In genomic region chr20:31570735-31571617, GRCh38 we compare ENCODE assay signal across 8 cellular contexts. TPM values are rescaled to one million over a fixed set of nuclear protein-coding genes. Genes with fewer than 3 reads are reported as not detected.
DNase-seq lines count a peak whose midpoint lies in the region; TF ChIP-seq lines count a peak whose summit lies in the region.

No MANE protein-coding gene starts in this region.

- no peak for TF ChIP-seq EP300 in Ishikawa (IDR thresholded peaks at IDR 0.05; ENCODE audit: borderline replicate concordance)

- H3K27me3 Mint-ChIP-seq in neural progenitor cell (ENCODE audit: insufficient read depth, low read depth), result peaks cover 3% of the 10 kb centered on the region

- no peaks in the 10 kb centered on the region for H4K20me1 ChIP-seq in neural progenitor cell (ENCODE audit: low read depth)

- H3K79me2 ChIP-seq in neural progenitor cell (ENCODE audit: low read depth), result no peaks in the 10 kb centered on the region

- no peak overlapping the region for H2AFZ ChIP-seq in neural progenitor cell (replicated peaks)

- peaks cover 2% of the 10 kb centered on the region for H3K36me3 Mint-ChIP-seq in neural progenitor cell

- H3K4me3 Mint-ChIP-seq in neural progenitor cell, result peak overlapping the region; percentile 85

- H3K9me3 ChIP-seq in neural progenitor cell (ENCODE audit: low read depth), result no peaks in the 10 kb centered on the region

- no peaks in the 10 kb centered on the region for H3K27me3 ChIP-seq in neural progenitor cell

- TF ChIP-seq RAD21 in Ishikawa (IDR thresholded peaks at IDR 0.05; ENCODE audit: low read depth), result no peak

- H3K4me1 ChIP-seq in neural progenitor cell, result peaks cover 6% of the 10 kb centered on the region

- DNase-seq in C1 segment of cervical spinal cord (lab: John Stamatoyannopoulos, UW) (peak in 12 of 14 donors; percentile 18 to 92 (median 78)), dedifferentiated amniotic fluid mesenchymal stem cell (ENCODE audit: extremely low spot score) (peak; percentile 33), neural progenitor cell (ENCODE audit: low spot score) (no peak), iPS-NIHi7 (ENCODE audit: extremely low spot score) (no peak), mucosa of gallbladder (ENCODE audit: low spot score) (no peak), NOMO-1 treated with DMSO at 0.1 percent for 48 hours (lab: John Stamatoyannopoulos, UW; ENCODE audit: unreplicated experiment) (no peak)
- no peak for DNase-seq in stimulated activated CD4-positive, alpha-beta T cell treated with anti-CD3 and anti-CD28 coated beads, Interleukin-4, amount 100 ng/mL, for 24 hours

- H3F3A ChIP-seq in neural progenitor cell (ENCODE audit: low read depth), result peaks cover 29% of the 10 kb centered on the region

- H3K27ac Mint-ChIP-seq in neural progenitor cell, result peak overlapping the region; percentile 54

- H3K36me3 ChIP-seq in neural progenitor cell, result no peaks in the 10 kb centered on the region

- H3K9me3 Mint-ChIP-seq in neural progenitor cell, result no peaks in the 10 kb centered on the region

- H3K4me3 ChIP-seq in neural progenitor cell, result no peak overlapping the region

- no peak overlapping the region for H3K9ac ChIP-seq in neural progenitor cell

- H3K4me2 ChIP-seq in neural progenitor cell, result no peak overlapping the region

- TF ChIP-seq CTCF in neural progenitor cell (IDR thresholded peaks at IDR 0.05), result no peak

- no peak overlapping the region for H3K27ac ChIP-seq in neural progenitor cell

- peaks cover 44% of the 10 kb centered on the region for H3K4me1 Mint-ChIP-seq in neural progenitor cell

TF ChIP-seq in Ishikawa, 13 proteins besides CTCF, POLR2A, EP300 and RAD21:
- TF ChIP-seq CEBPB (IDR thresholded peaks at IDR 0.05) (no peak), ZBTB7A (IDR thresholded peaks at IDR 0.05; ENCODE audit: low read depth) (no peak), CREB1 (IDR thresholded peaks at IDR 0.05; ENCODE audit: low read depth) (no peak), USF1 (IDR thresholded peaks at IDR 0.05) (no peak), REST (IDR thresholded peaks at IDR 0.05; ENCODE audit: low read depth) (no peak), YY1 (IDR thresholded peaks at IDR 0.05; ENCODE audit: low read depth) (0 out of 2 replicates have a peak, but pooled peaks have one; percentile 10)

RNA-seq across cellular contexts. Expression of gene ID1, which starts 34.1 kb away (rescaled TPM):
- total RNA-seq in neural progenitor cell (ENCODE audit: low replicate concordance) (80.8 and 133 TPM in 2 replicates), mucosa of gallbladder (59.7 TPM)

RNA-seq across cellular contexts. Expression of gene HM13, which starts 56.7 kb away (rescaled TPM):
- total RNA-seq in neural progenitor cell (ENCODE audit: low replicate concordance), result 46.2 and 81.5 TPM in 2 replicates
- 204 TPM for total RNA-seq in mucosa of gallbladder

Comparison
In these comparisons a context has a peak if more than half of its experiments do, and no peak if none do; other contexts are left out.
1. DNase-seq: peak in C1 segment of cervical spinal cord (12 of 14) and dedifferentiated amniotic fluid mesenchymal stem cell (single experiment); none in neural progenitor cell (single experiment), iPS-NIHi7 (single experiment), mucosa of gallbladder (single experiment), NOMO-1 treated with DMSO at 0.1 percent for 48 hours (single experiment) and stimulated activated CD4-positive, alpha-beta T cell treated with anti-CD3 and anti-CD28 coated beads, Interleukin-4, amount 100 ng/mL, for 24 hours (single experiment).